ENCODE assay signal across 9 cellular contexts in genomic region chrX:19791562-19791961, GRCh38.
A peak's percentile ranks its signal among the peaks of the same experiment; 100 is the strongest.
DNase-seq lines count a peak whose midpoint lies in the region; ATAC-seq and TF ChIP-seq lines count a peak whose summit lies in the region.
"Had no signal": no experiment of that assay in that cellular context is flagged by ENCODE, and none has a peak within 500 bp of the region (broad histone marks: within the 10 kb centered on the region; RNA-seq: fewer than 3 reads in every experiment).

No MANE protein-coding gene starts in this region.

- H3K27ac ChIP-seq in OCI-LY7 (ENCODE audit: low read depth, low read length, poor library complexity, severe bottlenecking) (peak overlapping the region; percentile 57), PC-9 (no peak overlapping the region), WERI-Rb-1 (no peak overlapping the region), right lobe of liver (no peak overlapping the region)

- H3K4me2 ChIP-seq in OCI-LY7 (ENCODE audit: low read length) (peak overlapping the region; percentile 58), PC-9 (no peak overlapping the region)

- DNase-seq in OCI-LY7 (ENCODE audit: low spot score) (no peak), immature natural killer cell (peak in 2 of 3 donors; percentile 24 to 30), PC-9 (no peak), WERI-Rb-1 (no peak), right lobe of liver (no peak), NCI-H146 (lab: John Stamatoyannopoulos, UW) (no peak)
- DNase-seq: NCI-H1694 treated with DMSO at 0.1 percent for 48 hours had no signal

- peak overlapping the region; percentile 34 to 65 (median 53) for H3K4me3 Mint-ChIP-seq in immature natural killer cell

- POLR2A ChIA-PET in OCI-LY7 (lab: Charles Lee): interaction anchor here (0.7 to 3.6 kb wide), 4 partner anchors 13 to 462 kb away, joined by 3 to 14 read pairs (median 4); no protein-coding TSS in a partner anchor
- POLR2A ChIA-PET in PC-9 (lab: Charles Lee; ENCODE audit: unreplicated experiment): no interaction called here

- 41% methylated on average over 6 of the region's 6 CpGs for WGBS in right lobe of liver (ENCODE audit: insufficient coverage, low coverage, low lambda C conversion rate, missing lambda C conversion rate)

- ATAC-seq in GM18519 (IDR thresholded peaks at IDR 0.05; ENCODE audit: low FRiP score, unreplicated experiment) (peak; percentile 68), HG02610 (IDR thresholded peaks at IDR 0.05; ENCODE audit: unreplicated experiment) (peak; percentile 74), right lobe of liver (no peak)

- H3K27me3 ChIP-seq in PC-9 (ENCODE audit: insufficient read depth, low read depth) (no peaks in the 10 kb centered on the region), WERI-Rb-1 (ENCODE audit: insufficient read depth, low read depth, severe bottlenecking) (no peaks in the 10 kb centered on the region), right lobe of liver (no peaks in the 10 kb centered on the region)

- H3K9me3 ChIP-seq in OCI-LY7 (ENCODE audit: low read length): no peaks in the 10 kb centered on the region
- H3K9me3 ChIP-seq in PC-9 (ENCODE audit: insufficient read depth, low read depth): no peaks in the 10 kb centered on the region
- no peaks in the 10 kb centered on the region for H3K9me3 ChIP-seq in WERI-Rb-1 (ENCODE audit: severe bottlenecking)
- H3K9me3 ChIP-seq in right lobe of liver: no peaks in the 10 kb centered on the region

- TF ChIP-seq POLR2A in right lobe of liver (IDR thresholded peaks at IDR 0.05): no peak

- CTCF ChIA-PET in OCI-LY7 (lab: Charles Lee; ENCODE audit: unreplicated experiment) (no interaction called here), PC-9 (lab: Charles Lee) (no interaction called here)

- no peak for TF ChIP-seq CTCF in OCI-LY7 (conservative IDR thresholded peaks at IDR 0.05; ENCODE audit: low read length)
- TF ChIP-seq CTCF in PC-9 (conservative IDR thresholded peaks at IDR 0.05): no peak
- TF ChIP-seq CTCF in WERI-Rb-1 (IDR thresholded peaks at IDR 0.05; ENCODE audit: low read depth, low read length): no peak
- TF ChIP-seq CTCF in right lobe of liver (IDR thresholded peaks at IDR 0.05): no peak

- BruUV-seq in OCI-LY7 (replicated peaks; lab: Mats Ljungman, UMichigan): no TSS peak
- no TSS peak for BruUV-seq in PC-9 (replicated peaks; lab: Mats Ljungman, UMichigan)

- H3F3A ChIP-seq in PC-9 (ENCODE audit: insufficient read depth, low read depth): no peaks in the 10 kb centered on the region

- H3K4me1 ChIP-seq in OCI-LY7 (ENCODE audit: insufficient read depth, low read length, poor library complexity, severe bottlenecking): peaks cover 58% of the 10 kb centered on the region
- no peaks in the 10 kb centered on the region for H3K4me1 ChIP-seq in PC-9 (replicated peaks; ENCODE audit: insufficient read depth)
- no peaks in the 10 kb centered on the region for H3K4me1 ChIP-seq in right lobe of liver

- H3K36me3 ChIP-seq in OCI-LY7 (ENCODE audit: insufficient read depth, low read length) (peaks cover 7% of the 10 kb centered on the region; the same call in 1 of the 2 replicates), PC-9 (ENCODE audit: low read depth) (no peaks in the 10 kb centered on the region), WERI-Rb-1 (no peaks in the 10 kb centered on the region), right lobe of liver (no peaks in the 10 kb centered on the region)

- no peaks in the 10 kb centered on the region for H3K9me3 Mint-ChIP-seq in immature natural killer cell

- H4K20me1 ChIP-seq in OCI-LY7 (ENCODE audit: insufficient read depth, low read length) (no peaks in the 10 kb centered on the region), PC-9 (ENCODE audit: insufficient read depth) (no peaks in the 10 kb centered on the region)

- peaks cover 0 to 6% (median 0%) of the 10 kb centered on the region in 3 donors for H3K36me3 Mint-ChIP-seq in immature natural killer cell

- H3K9me2 ChIP-seq in OCI-LY7 (ENCODE audit: insufficient read depth, low read length): no peaks in the 10 kb centered on the region
- no peaks in the 10 kb centered on the region for H3K9me2 ChIP-seq in PC-9 (ENCODE audit: insufficient read depth)

- H3K27ac Mint-ChIP-seq in immature natural killer cell: peak overlapping the region; percentile 60 to 85 (median 68)

- no peak overlapping the region for H2AFZ ChIP-seq in OCI-LY7 (ENCODE audit: low read length)
- H2AFZ ChIP-seq in PC-9: no peak overlapping the region

- peaks cover 0 to 1% (median 0%) of the 10 kb centered on the region in 3 donors for H3K27me3 Mint-ChIP-seq in immature natural killer cell (ENCODE audit: low read depth in 3 of 3)

- H3K79me2 ChIP-seq in OCI-LY7 (ENCODE audit: insufficient read depth, low read depth, low read length): peaks cover 15% of the 10 kb centered on the region; the same call in 1 of the 2 replicates
- H3K79me2 ChIP-seq in PC-9 (ENCODE audit: low read depth): no peaks in the 10 kb centered on the region

- H3K4me3 ChIP-seq in OCI-LY7 (ENCODE audit: low read depth, low read length, poor library complexity, severe bottlenecking): no peak overlapping the region
- H3K4me3 ChIP-seq in PC-9: no peak overlapping the region
- no peak overlapping the region for H3K4me3 ChIP-seq in WERI-Rb-1 (ENCODE audit: low read depth, low read length)
- H3K4me3 ChIP-seq in right lobe of liver: no peak overlapping the region

- intact Hi-C loops in OCI-LY7 (cut with micrococcal nuclease; ENCODE audit: unreplicated experiment): loop anchor here (5.0 kb wide), 1 partner anchor 39 kb away; no protein-coding TSS in a partner anchor
- intact Hi-C loops in PC-9 (cut with micrococcal nuclease; ENCODE audit: unreplicated experiment): no loop called here
- intact Hi-C loops in right lobe of liver (cut with DNase I): no loop called here

- peaks cover 60 to 74% of the 10 kb centered on the region in 2 donors for H3K4me1 Mint-ChIP-seq in immature natural killer cell

Comparison
In these comparisons a context has a peak if more than half of its experiments do, and no peak if none do; other contexts are left out.
1. ATAC-seq: peak in GM18519 (single experiment) and HG02610 (single experiment); none in right lobe of liver (0 of 4).
2. DNase-seq: peak in immature natural killer cell (2 of 3); none in OCI-LY7 (single experiment), PC-9 (0 of 2), WERI-Rb-1 (single experiment), right lobe of liver (0 of 3) and NCI-H146 (single experiment).